In the genomic region with DNA sequence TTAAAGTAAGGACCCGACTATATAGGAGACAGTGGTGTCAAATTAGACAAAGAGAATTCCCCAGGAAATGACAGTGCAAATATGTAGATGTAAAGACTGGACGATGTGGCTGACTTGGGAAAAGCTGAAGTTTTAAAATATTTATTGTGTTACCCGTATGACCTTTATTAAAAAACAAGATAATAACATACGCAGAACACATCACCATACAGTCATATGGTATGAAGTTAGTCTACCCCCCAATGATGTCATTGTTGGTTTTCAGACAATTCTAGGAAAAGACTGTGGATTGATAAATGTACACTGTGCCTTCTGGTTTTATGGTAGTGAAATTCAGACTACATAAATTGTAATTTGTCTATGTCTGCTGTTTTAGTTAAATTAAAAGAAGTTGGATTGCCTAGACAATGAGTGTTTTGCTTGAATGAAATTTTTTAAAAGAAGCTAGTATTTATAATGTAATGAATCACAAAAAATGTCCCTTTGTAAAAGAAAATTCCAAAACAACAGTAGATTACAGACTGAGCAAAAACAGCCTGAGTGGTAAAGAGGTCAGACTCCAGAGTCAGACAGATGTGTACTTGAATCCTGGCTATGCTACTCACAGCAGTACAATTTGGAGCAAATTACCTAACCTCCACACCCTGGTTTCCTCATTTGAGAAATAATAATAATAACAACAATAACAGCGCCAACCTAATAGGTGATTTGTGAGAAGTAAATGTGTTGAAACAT, we compare ENCODE assay signal across 26 cellular contexts. TPM values are rescaled to one million over a fixed set of nuclear protein-coding genes. Genes with fewer than 3 reads are reported as not detected.
A peak's percentile ranks its signal among the peaks of the same experiment; 100 is the strongest.
DNase-seq lines count a peak whose midpoint lies in the region; ATAC-seq and TF ChIP-seq lines count a peak whose summit lies in the region.
"Had no signal": no experiment of that assay in that cellular context is flagged by ENCODE, and none has a peak within 500 bp of the region (broad histone marks: within the 10 kb centered on the region; RNA-seq: fewer than 3 reads in every experiment).

No MANE protein-coding gene starts in this region.

- peak; percentile 5 for DNase-seq in A172 (ENCODE audit: low spot score)
- peak; percentile 76 for DNase-seq in HCEC 1CT
- DNase-seq in choroid plexus epithelial cell (ENCODE audit: low read depth): peak; percentile 70
- DNase-seq in lung microvascular endothelial cell (ENCODE audit: low read depth in 2 of 2): peak; percentile 91 to 93
- no peak for DNase-seq in RPMI8226
- no peak for DNase-seq in NCI-H510A treated with DMSO at 0.1 percent for 48 hours (lab: John Stamatoyannopoulos, UW)
- no peak for DNase-seq in stimulated activated CD4-positive, alpha-beta T cell treated with anti-CD3 and anti-CD28 coated beads, Interleukin-4, amount 100 ng/mL, for 1 hour
- DNase-seq: activated CD4-positive, alpha-beta memory T cell treated with anti-CD3 and anti-CD28 coated beads for 36 hours; activated CD4-positive, CD25-positive, alpha-beta regulatory T cell; activated effector memory CD4-positive, alpha-beta T cell treated with Interleukin-2 at 50 U/mL for 16 hours; activated naive CD8-positive, alpha-beta T cell treated with anti-CD3 and anti-CD28 coated beads, Interleukin-2, amount 50 U/mL, for 24 hours; Caco-2; foreskin keratinocyte; H7; hypothalamus; MV-4-11; NCI-H69; stimulated activated CD4-positive, alpha-beta T cell treated with anti-CD3 and anti-CD28 coated beads, Interleukin-12 subunit alpha, Interleukin-12 subunit beta, amount 100 ng/mL, for 4 hours; T1000 had no signal

- no peak for TF ChIP-seq CTCF in choroid plexus epithelial cell (conservative IDR thresholded peaks at IDR 0.05; ENCODE audit: low read depth, low read length)

- no peak overlapping the region for H3K4me3 ChIP-seq in choroid plexus epithelial cell (ENCODE audit: low read depth, low read length)
- H3K4me3 ChIP-seq: A549; BLaER1 treated with 17β-estradiol and CSF1 and Interleukin-3, amounts not matched to agents 10 nM and 100 nM; cardiac muscle cell; lung had no signal

- ATAC-seq in HG02763 (IDR thresholded peaks at IDR 0.05; ENCODE audit: unreplicated experiment): no peak
- ATAC-seq: A549; activated naive CD8-positive, alpha-beta T cell treated with anti-CD3 and anti-CD28 coated beads, Interleukin-2, amount 50 U/mL, for 24 hours; foreskin keratinocyte had no signal

RNA-seq across cellular contexts. Expression of a gene that starts 15.6 kb away (rescaled TPM):
- not detected in 2 replicates for total RNA-seq in A172 (2014; rRNA removed; shearing (Covaris generic))
- not detected in 2 replicates for total RNA-seq in lung microvascular endothelial cell
- total RNA-seq: activated CD4-positive, alpha-beta memory T cell treated with anti-CD3 and anti-CD28 coated beads for 36 hours; Caco-2; cardiac muscle cell; foreskin keratinocyte; H7; HT1080; lung; renal cortical epithelial cell had no signal

Comparison
In these comparisons a context has a peak if more than half of its experiments do, and no peak if none do; other contexts are left out.
1. DNase-seq: peak in A172 (single experiment), HCEC 1CT (single experiment), choroid plexus epithelial cell (single experiment) and lung microvascular endothelial cell (2 of 2); none in RPMI8226 (single experiment), NCI-H510A treated with DMSO at 0.1 percent for 48 hours (single experiment) and stimulated activated CD4-positive, alpha-beta T cell treated with anti-CD3 and anti-CD28 coated beads, Interleukin-4, amount 100 ng/mL, for 1 hour (single experiment).